In the genomic region with DNA sequence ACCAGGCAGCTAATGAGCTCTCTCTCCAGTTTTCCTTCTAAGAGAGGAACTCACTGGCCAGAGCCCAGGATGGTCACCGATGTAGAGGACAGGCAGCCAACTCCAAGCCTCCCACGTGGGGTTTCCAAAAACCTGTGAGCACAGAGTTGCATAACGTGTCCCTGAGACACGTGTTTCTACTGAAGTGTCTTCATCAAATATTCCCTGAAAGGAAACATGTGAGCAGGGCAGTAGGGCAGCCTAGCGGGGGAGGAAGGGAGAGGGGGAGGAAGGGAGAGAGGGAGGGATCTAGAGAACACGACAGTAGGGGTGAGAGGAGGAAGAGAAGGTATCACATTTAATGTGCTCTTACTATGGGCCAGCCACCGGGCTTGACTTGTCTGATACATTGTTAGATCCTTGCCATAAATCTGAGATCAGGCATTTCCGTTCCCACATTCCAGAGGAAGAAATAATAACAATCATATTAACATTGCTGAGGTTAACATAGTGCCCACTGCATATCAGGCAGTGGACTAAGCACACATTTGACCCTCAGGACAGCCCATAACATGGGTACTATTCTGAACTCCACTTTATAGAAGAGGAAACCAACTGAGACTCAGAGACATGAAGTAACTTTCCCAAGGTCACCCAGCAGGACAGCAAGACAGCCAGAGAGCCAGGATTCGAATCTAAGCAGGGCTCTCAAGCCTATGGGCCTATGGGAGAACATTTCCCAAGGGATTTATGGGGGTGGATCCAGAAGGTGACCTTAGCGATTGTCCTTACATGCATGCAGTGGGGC, we compare ENCODE assay signal across 10 cellular contexts. TPM values are rescaled to one million over a fixed set of nuclear protein-coding genes. Genes with fewer than 3 reads are reported as not detected.
A peak's percentile ranks its signal among the peaks of the same experiment; 100 is the strongest.
DNase-seq lines count a peak whose midpoint lies in the region; ATAC-seq and TF ChIP-seq lines count a peak whose summit lies in the region.
"Had no signal": no experiment of that assay in that cellular context is flagged by ENCODE, and none has a peak within 500 bp of the region (broad histone marks: within the 10 kb centered on the region; RNA-seq: fewer than 3 reads in every experiment).

No MANE protein-coding gene starts in this region.

- peak overlapping the region; percentile 83 for H3K9ac ChIP-seq in mammary epithelial cell (ENCODE audit: insufficient read depth, low read length)
- H3K9ac ChIP-seq: KMS-11 had no signal

- H3K4me3 ChIP-seq in mammary epithelial cell (replicated peaks in 1 of 3; ENCODE audit: insufficient read depth in 1 of 3, low read depth in 2 of 3, low read length in 3 of 3) (no peak overlapping the region), thymus (ENCODE audit: low read length) (no peak overlapping the region)

- ATAC-seq in left lobe of liver (peak; percentile 55), GM21390 (IDR thresholded peaks at IDR 0.05; ENCODE audit: unreplicated experiment) (no peak)

- peaks cover 61% of the 10 kb centered on the region for H3K4me1 ChIP-seq in mammary epithelial cell (ENCODE audit: insufficient read depth, low read length)
- H3K4me1 ChIP-seq in thymus (ENCODE audit: control insufficient read depth, insufficient read depth, low read length): no peaks in the 10 kb centered on the region

- H3K9me3 ChIP-seq in mammary epithelial cell (replicated peaks; ENCODE audit: insufficient read depth, low read length): no peaks in the 10 kb centered on the region
- H3K9me3 ChIP-seq in thymus (ENCODE audit: control insufficient read depth): no peaks in the 10 kb centered on the region

- H3K79me2 ChIP-seq in mammary epithelial cell (ENCODE audit: insufficient read depth, low read length): peaks cover 2% of the 10 kb centered on the region

- no peaks in the 10 kb centered on the region for H4K20me1 ChIP-seq in mammary epithelial cell (ENCODE audit: insufficient read depth, low read length)

- dilution Hi-C loops in mammary epithelial cell (cut with HindIII; ENCODE audit: low sequenced_read_pairs): loop anchor here (5.0 kb wide), 1 partner anchor 54 kb away; no protein-coding TSS in a partner anchor

- H3K27me3 ChIP-seq in mammary epithelial cell (ENCODE audit: insufficient read depth, low read length): no peaks in the 10 kb centered on the region
- H3K27me3 ChIP-seq in thymus (ENCODE audit: control insufficient read depth, insufficient read depth): no peaks in the 10 kb centered on the region

- 1% methylated on average over 9 of the region's 10 CpGs for WGBS in mammary epithelial cell (ENCODE audit: low coverage, missing lambda C conversion rate)
- 56% methylated on average over 10 of the region's 10 CpGs for WGBS in thymus

- intact Hi-C loops in mammary epithelial cell (cut with micrococcal nuclease): loop anchor here (1.0 kb wide), 1 partner anchor 11 kb away; no protein-coding TSS in a partner anchor

- TSS peak; percentile 57 for BruUV-seq in mammary epithelial cell (replicated peaks; lab: Mats Ljungman, UMichigan)

- CTCF ChIA-PET in mammary epithelial cell (lab: Charles Lee; ENCODE audit: low non-redundant PET): interaction anchor here (0.6 kb wide), 2 partner anchors 80 to 107 kb away, joined by 3 to 8 read pairs; no protein-coding TSS in a partner anchor

- peak overlapping the region; percentile 43 for H2AFZ ChIP-seq in mammary epithelial cell (ENCODE audit: low read depth, low read length)

- H3K27ac ChIP-seq in mammary epithelial cell (ENCODE audit: insufficient read depth, low read depth, low read length) (peak overlapping the region; percentile 86), thymus (ENCODE audit: low read depth) (peak overlapping the region; percentile 10)
- H3K27ac ChIP-seq: KMS-11 had no signal

- H3K4me2 ChIP-seq in mammary epithelial cell (ENCODE audit: insufficient read depth, low read depth, low read length): peak overlapping the region; percentile 48
- H3K4me2 ChIP-seq: KMS-11 had no signal

- H3K36me3 ChIP-seq in mammary epithelial cell (ENCODE audit: insufficient read depth, low read length) (no peaks in the 10 kb centered on the region), thymus (ENCODE audit: control insufficient read depth, insufficient read depth) (no peaks in the 10 kb centered on the region)

- in situ Hi-C loops in mammary epithelial cell (cut with MboI; ENCODE audit: low sequenced_read_pairs in 2 of 2): no loop called here

- TF ChIP-seq CTCF in mammary epithelial cell (conservative IDR thresholded peaks at IDR 0.05 in 1 of 2, IDR thresholded peaks at IDR 0.05 in 1 of 2; ENCODE audit: extremely low read depth in 1 of 2, insufficient read depth in 1 of 2, low read depth in 1 of 2, low read length in 2 of 2): no peak

- DNase-seq in NCI-H2196 (lab: John Stamatoyannopoulos, UW; ENCODE audit: unreplicated experiment): peak; percentile 37
- DNase-seq in NCI-H2196 treated with DMSO at 0.1 percent for 48 hours (lab: John Stamatoyannopoulos, UW; ENCODE audit: unreplicated experiment): no peak
- peak; percentile 84 for DNase-seq in mammary epithelial cell
- DNase-seq in left lobe of liver (ENCODE audit: low spot score): peak; percentile 96
- no peak for DNase-seq in NCI-H146 (lab: John Stamatoyannopoulos, UW)
- DNase-seq in NAMALWA (ENCODE audit: low spot score): no peak

RNA-seq across cellular contexts. Expression of gene SYS1, which starts 4.5 kb away (rescaled TPM):
- total RNA-seq in mammary epithelial cell (10 to 100 TPM; 20.9 to 25.0 TPM), left lobe of liver (16.9 TPM)
- polyA plus RNA-seq in mammary epithelial cell (35.1 TPM), thymus (19.7 TPM)
- polyA minus RNA-seq in mammary epithelial cell: 40.9 TPM

RNA-seq across cellular contexts. Expression of gene SDC4, which starts 10.3 kb away (rescaled TPM):
- total RNA-seq in mammary epithelial cell (100 to 1,000 TPM; 276 to 550 TPM), left lobe of liver (89.3 TPM)
- polyA plus RNA-seq in mammary epithelial cell (135 TPM), thymus (18.9 TPM)
- 326 TPM for polyA minus RNA-seq in mammary epithelial cell

RNA-seq across cellular contexts. Expression of gene TP53TG5, which starts 19.6 kb away (rescaled TPM):
- total RNA-seq in mammary epithelial cell (not detected), left lobe of liver (not detected)
- polyA plus RNA-seq in mammary epithelial cell (not detected), thymus (0.27 TPM)
- polyA minus RNA-seq in mammary epithelial cell: not detected
- total RNA-seq: frontal cortex had no signal

RNA-seq across cellular contexts. Expression of gene DBNDD2, which starts 49.6 kb away (rescaled TPM):
- total RNA-seq in mammary epithelial cell (10 to 100 TPM in 1 of 2 donors, 1 to 10 TPM in 1; 8.3 to 13.8 TPM), left lobe of liver (2.9 TPM)
- polyA plus RNA-seq in mammary epithelial cell (44.5 TPM), thymus (54.2 TPM)
- 31.4 TPM for polyA minus RNA-seq in mammary epithelial cell

RNA-seq across cellular contexts. Expression of gene MATN4, which starts 50.4 kb away (rescaled TPM):
- total RNA-seq in mammary epithelial cell: under 1 TPM in 1 of 2 donors, not detected in 1; 0.24 TPM
- polyA plus RNA-seq in mammary epithelial cell: 0.06 TPM
- not detected for polyA minus RNA-seq in mammary epithelial cell
- total RNA-seq in left lobe of liver: not detected
- polyA plus RNA-seq in thymus: 0.14 TPM

Comparison
In these comparisons a context has a peak if more than half of its experiments do, and no peak if none do; other contexts are left out.
1. DNase-seq: peak in NCI-H2196 (single experiment), mammary epithelial cell (single experiment) and left lobe of liver (single experiment); none in NCI-H2196 treated with DMSO at 0.1 percent for 48 hours (single experiment), NCI-H146 (single experiment) and NAMALWA (single experiment).